ENCODE assay signal across 30 cellular contexts in genomic region chr15:95210436-95210981, GRCh38.
"Had no signal": no experiment of that assay in that cellular context is flagged by ENCODE, and none has a peak within 500 bp of the region (broad histone marks: within the 10 kb centered on the region; RNA-seq: fewer than 3 reads in every experiment).

No MANE protein-coding gene starts in this region.

- H3K36me3 ChIP-seq: left lung, lower lobe of right lung, neural progenitor cell, neutrophil, right atrium auricular region, right lobe of liver, stomach, thyroid gland, transverse colon, upper lobe of left lung, vagina had no signal

- H3K27me3 ChIP-seq: left lung, neural progenitor cell, neutrophil, right atrium auricular region, right lobe of liver, stomach, testis, thyroid gland, transverse colon, upper lobe of left lung, vagina had no signal

- H3K4me3 ChIP-seq: left lung, lower lobe of right lung, neural progenitor cell, right atrium auricular region, right lobe of liver, skin epidermis, stomach, testis, thyroid gland, transverse colon, upper lobe of left lung, vagina had no signal

- H3K27ac Mint-ChIP-seq: immature natural killer cell; nephron; neural progenitor cell; progenitor cell of endocrine pancreas; stimulated activated naive B cell treated with anti-CD40 and anti-IgM and Interleukin-4, amounts not matched to agents 10 μg/mL and 1 μg/mL and 100 μg/mL, for 72 hours had no signal

- H3K9me3 ChIP-seq: neutrophil, right lobe of liver, testis, thyroid gland, vagina had no signal

- H3K27me3 Mint-ChIP-seq: progenitor cell of endocrine pancreas; stimulated activated naive B cell treated with anti-CD40 and anti-IgM and Interleukin-4, amounts not matched to agents 10 μg/mL and 1 μg/mL and 100 μg/mL, for 72 hours had no signal

- H3K4me1 ChIP-seq: left lung, lower lobe of right lung, parathyroid adenoma, right atrium auricular region, right lobe of liver, stomach, testis, thyroid gland, transverse colon, upper lobe of left lung, vagina had no signal

- H3K4me1 Mint-ChIP-seq: immature natural killer cell; naive thymus-derived CD8-positive, alpha-beta T cell; nephron; stimulated activated naive B cell treated with anti-CD40 and anti-IgM and Interleukin-4, amounts not matched to agents 10 μg/mL and 1 μg/mL and 100 μg/mL, for 72 hours had no signal

- H3K36me3 Mint-ChIP-seq: immature natural killer cell; naive thymus-derived CD8-positive, alpha-beta T cell; stimulated activated naive B cell treated with anti-CD40 and anti-IgM and Interleukin-4, amounts not matched to agents 10 μg/mL and 1 μg/mL and 100 μg/mL, for 72 hours had no signal

- H3K4me3 Mint-ChIP-seq: immature natural killer cell; naive thymus-derived CD8-positive, alpha-beta T cell; nephron; neural progenitor cell; stimulated activated naive B cell treated with anti-CD40 and anti-IgM and Interleukin-4, amounts not matched to agents 10 μg/mL and 1 μg/mL and 100 μg/mL, for 72 hours had no signal

- DNase-seq: hypothalamus; immature natural killer cell; kidney; left colon; left lung; lower lobe of right lung; mammary epithelial cell; mesendoderm; naive thymus-derived CD8-positive, alpha-beta T cell; occipital lobe; right lobe of liver; stimulated activated CD4-positive, alpha-beta T cell treated with anti-CD3 and anti-CD28 coated beads, Interleukin-12 subunit alpha, Interleukin-12 subunit beta, amount 100 ng/mL, for 4 hours; stimulated activated CD4-positive, alpha-beta T cell treated with anti-CD3 and anti-CD28 coated beads, Interleukin-15, amount 100 ng/mL, for 24 hours; stimulated activated CD4-positive, alpha-beta T cell treated with anti-CD3 and anti-CD28 coated beads, Interleukin-2, amount 100 ng/mL, for 24 hours; stimulated activated CD4-positive, alpha-beta T cell treated with anti-CD3 and anti-CD28 coated beads, Interleukin-4, amount 100 ng/mL, for 1 hour; stimulated activated naive B cell treated with anti-CD40 and anti-IgM and Interleukin-4, amounts not matched to agents 10 μg/mL and 1 μg/mL and 100 μg/mL, for 72 hours; stimulated activated naive CD8-positive, alpha-beta T cell treated with anti-CD3 and anti-CD28 coated beads, Interleukin-15, Interleukin-2, amounts not matched to agents 100 U/mL and 50 U/mL, for 24 hours; stomach; testis; thyroid gland; transverse colon; upper lobe of left lung had no signal

- H3K27ac ChIP-seq: left lung, lower lobe of right lung, neural progenitor cell, neutrophil, parathyroid adenoma, right atrium auricular region, right lobe of liver, skin epidermis, stomach, testis, thyroid gland, transverse colon, upper lobe of left lung, vagina had no signal
